Comparison of ENCODE assay signal across 1 cellular context in the genomic region with DNA sequence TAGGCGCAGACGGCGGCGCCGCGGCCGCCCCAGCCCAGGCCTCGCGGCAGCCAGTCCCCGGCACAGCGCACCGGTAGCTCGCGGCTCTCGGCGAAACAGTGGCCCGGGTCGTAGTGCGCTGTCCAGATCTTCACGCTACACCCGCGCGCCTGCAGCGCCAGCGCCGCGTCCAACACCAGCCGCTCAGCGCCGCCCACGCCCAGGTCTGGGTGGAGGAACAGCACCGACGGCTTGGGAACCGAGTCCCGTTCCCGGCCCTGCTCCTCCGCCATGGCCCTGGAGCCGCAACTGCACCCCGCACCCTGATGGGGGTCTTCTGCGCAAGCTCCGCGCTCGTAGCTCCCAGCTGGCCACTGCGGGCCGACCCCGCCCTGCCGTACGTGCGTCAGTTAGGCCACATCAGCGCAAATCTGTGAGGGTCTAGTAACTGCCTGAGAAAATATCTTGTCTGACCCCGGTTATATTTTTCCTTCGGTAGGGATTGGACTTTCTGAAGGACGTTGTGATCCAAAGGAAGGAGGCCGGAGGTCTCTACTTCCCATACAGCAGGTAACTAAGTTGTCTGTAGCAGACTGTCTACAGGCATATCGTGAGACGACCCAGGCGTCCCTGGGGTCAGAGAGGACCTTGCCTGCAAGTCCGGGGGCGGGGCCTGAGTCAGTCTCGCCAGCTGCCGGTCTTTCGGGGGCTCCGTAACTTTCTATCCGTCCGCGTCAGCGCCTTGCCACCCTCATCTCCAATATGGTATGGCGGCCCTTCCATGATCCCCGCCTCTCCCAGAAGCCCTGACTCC.
TF ChIP-seq lines count a peak whose summit lies in the region.

A gene with protein sequence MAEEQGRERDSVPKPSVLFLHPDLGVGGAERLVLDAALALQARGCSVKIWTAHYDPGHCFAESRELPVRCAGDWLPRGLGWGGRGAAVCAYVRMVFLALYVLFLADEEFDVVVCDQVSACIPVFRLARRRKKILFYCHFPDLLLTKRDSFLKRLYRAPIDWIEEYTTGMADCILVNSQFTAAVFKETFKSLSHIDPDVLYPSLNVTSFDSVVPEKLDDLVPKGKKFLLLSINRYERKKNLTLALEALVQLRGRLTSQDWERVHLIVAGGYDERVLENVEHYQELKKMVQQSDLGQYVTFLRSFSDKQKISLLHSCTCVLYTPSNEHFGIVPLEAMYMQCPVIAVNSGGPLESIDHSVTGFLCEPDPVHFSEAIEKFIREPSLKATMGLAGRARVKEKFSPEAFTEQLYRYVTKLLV (minus strand): TSS at position 320 of the 793 bp plus-strand sequence. CDS start 48 bp downstream, at position 272.
A gene (plus strand): TSS at position 660 of the 793 bp plus-strand sequence. CDS start 82 bp downstream, at position 742.

TF ChIP-seq in HepG2, 621 proteins besides CTCF, POLR2A, EP300 and RAD21 (continued from another document and continues in another):
- TF ChIP-seq, protein P1, sequence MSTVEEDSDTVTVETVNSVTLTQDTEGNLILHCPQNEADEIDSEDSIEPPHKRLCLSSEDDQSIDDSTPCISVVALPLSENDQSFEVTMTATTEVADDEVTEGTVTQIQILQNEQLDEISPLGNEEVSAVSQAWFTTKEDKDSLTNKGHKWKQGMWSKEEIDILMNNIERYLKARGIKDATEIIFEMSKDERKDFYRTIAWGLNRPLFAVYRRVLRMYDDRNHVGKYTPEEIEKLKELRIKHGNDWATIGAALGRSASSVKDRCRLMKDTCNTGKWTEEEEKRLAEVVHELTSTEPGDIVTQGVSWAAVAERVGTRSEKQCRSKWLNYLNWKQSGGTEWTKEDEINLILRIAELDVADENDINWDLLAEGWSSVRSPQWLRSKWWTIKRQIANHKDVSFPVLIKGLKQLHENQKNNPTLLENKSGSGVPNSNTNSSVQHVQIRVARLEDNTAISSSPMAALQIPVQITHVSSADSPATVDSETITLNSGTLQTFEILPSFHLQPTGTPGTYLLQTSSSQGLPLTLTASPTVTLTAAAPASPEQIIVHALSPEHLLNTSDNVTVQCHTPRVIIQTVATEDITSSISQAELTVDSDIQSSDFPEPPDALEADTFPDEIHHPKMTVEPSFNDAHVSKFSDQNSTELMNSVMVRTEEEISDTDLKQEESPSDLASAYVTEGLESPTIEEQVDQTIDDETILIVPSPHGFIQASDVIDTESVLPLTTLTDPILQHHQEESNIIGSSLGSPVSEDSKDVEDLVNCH (CRISPR knock-in tag; IDR thresholded peaks at IDR 0.05), result no peak
- TF ChIP-seq, protein P2, sequence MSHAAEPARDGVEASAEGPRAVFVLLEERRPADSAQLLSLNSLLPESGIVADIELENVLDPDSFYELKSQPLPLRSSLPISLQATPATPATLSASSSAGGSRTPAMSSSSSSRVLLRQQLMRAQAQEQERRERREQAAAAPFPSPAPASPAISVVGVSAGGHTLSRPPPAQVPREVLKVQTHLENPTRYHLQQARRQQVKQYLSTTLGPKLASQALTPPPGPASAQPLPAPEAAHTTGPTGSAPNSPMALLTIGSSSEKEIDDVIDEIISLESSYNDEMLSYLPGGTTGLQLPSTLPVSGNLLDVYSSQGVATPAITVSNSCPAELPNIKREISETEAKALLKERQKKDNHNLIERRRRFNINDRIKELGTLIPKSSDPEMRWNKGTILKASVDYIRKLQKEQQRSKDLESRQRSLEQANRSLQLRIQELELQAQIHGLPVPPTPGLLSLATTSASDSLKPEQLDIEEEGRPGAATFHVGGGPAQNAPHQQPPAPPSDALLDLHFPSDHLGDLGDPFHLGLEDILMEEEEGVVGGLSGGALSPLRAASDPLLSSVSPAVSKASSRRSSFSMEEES (CRISPR knock-in tag; IDR thresholded peaks at IDR 0.05), result no peak
- TF ChIP-seq MLLT10 (CRISPR knock-in tag; IDR thresholded peaks at IDR 0.05) (no peak), CAMTA2 (CRISPR knock-in tag; IDR thresholded peaks at IDR 0.05; ENCODE audit: borderline replicate concordance) (no peak), MAF1 (CRISPR knock-in tag; IDR thresholded peaks at IDR 0.05; ENCODE audit: borderline replicate concordance) (no peak; the same call in 1 of the 2 replicates), NFE2L1 (CRISPR knock-in tag; IDR thresholded peaks at IDR 0.05; ENCODE audit: borderline replicate concordance) (no peak), GATAD1 (CRISPR knock-in tag; IDR thresholded peaks at IDR 0.05) (peak; percentile 88), STAT5B (CRISPR knock-in tag; IDR thresholded peaks at IDR 0.05) (no peak), PRPF4 (IDR thresholded peaks at IDR 0.05; ENCODE audit: low read depth, low read length, poor library complexity, severe bottlenecking) (no peak), WIZ (CRISPR knock-in tag; IDR thresholded peaks at IDR 0.05) (peak; percentile 60; the same call in 1 of the 2 replicates), ZNF776 (CRISPR knock-in tag; IDR thresholded peaks at IDR 0.05) (peak; percentile 91; the same call in 1 of the 2 replicates), ZNF749 (CRISPR knock-in tag; IDR thresholded peaks at IDR 0.05; ENCODE audit: borderline replicate concordance) (peak; percentile 43; the same call in 1 of the 2 replicates), NFYB (CRISPR knock-in tag; IDR thresholded peaks at IDR 0.05) (peak; percentile 50; the same call in 1 of the 2 replicates), SRF (IDR thresholded peaks at IDR 0.05; ENCODE audit: low read depth, low read length) (no peak), HCFC1 (IDR thresholded peaks at IDR 0.05; ENCODE audit: low read depth, low read length) (no peak), NPAS2 (CRISPR knock-in tag; IDR thresholded peaks at IDR 0.05; ENCODE audit: borderline replicate concordance) (no peak), DR1 (CRISPR knock-in tag; IDR thresholded peaks at IDR 0.05) (peak; percentile 73; the same call in 1 of the 2 replicates), ZBTB1 (CRISPR knock-in tag; IDR thresholded peaks at IDR 0.05; ENCODE audit: borderline replicate concordance) (no peak), MIER3 (CRISPR knock-in tag; IDR thresholded peaks at IDR 0.05; ENCODE audit: borderline replicate concordance) (0 out of 2 replicates have a peak, but pooled peaks have one; percentile 16), ZNF446 (CRISPR knock-in tag; IDR thresholded peaks at IDR 0.05) (no peak), BCL6 (CRISPR knock-in tag; IDR thresholded peaks at IDR 0.05) (no peak), NR2F2 (IDR thresholded peaks at IDR 0.05; ENCODE audit: borderline replicate concordance, low read depth) (no peak)
- TF ChIP-seq, protein P3, sequence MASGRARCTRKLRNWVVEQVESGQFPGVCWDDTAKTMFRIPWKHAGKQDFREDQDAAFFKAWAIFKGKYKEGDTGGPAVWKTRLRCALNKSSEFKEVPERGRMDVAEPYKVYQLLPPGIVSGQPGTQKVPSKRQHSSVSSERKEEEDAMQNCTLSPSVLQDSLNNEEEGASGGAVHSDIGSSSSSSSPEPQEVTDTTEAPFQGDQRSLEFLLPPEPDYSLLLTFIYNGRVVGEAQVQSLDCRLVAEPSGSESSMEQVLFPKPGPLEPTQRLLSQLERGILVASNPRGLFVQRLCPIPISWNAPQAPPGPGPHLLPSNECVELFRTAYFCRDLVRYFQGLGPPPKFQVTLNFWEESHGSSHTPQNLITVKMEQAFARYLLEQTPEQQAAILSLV (CRISPR knock-in tag; IDR thresholded peaks at IDR 0.05; ENCODE audit: borderline replicate concordance), result peak; percentile 70; the same call in 1 of the 2 replicates
- TF ChIP-seq, protein P4, sequence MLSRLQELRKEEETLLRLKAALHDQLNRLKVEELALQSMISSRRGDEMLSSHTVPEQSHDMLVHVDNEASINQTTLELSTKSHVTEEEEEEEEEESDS (CRISPR knock-in tag; IDR thresholded peaks at IDR 0.05; ENCODE audit: borderline replicate concordance), result peak; percentile 29; the same call in 1 of the 2 replicates
- TF ChIP-seq, protein P5, sequence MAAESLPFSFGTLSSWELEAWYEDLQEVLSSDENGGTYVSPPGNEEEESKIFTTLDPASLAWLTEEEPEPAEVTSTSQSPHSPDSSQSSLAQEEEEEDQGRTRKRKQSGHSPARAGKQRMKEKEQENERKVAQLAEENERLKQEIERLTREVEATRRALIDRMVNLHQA (CRISPR knock-in tag; IDR thresholded peaks at IDR 0.05), result no peak
- TF ChIP-seq, protein P6, sequence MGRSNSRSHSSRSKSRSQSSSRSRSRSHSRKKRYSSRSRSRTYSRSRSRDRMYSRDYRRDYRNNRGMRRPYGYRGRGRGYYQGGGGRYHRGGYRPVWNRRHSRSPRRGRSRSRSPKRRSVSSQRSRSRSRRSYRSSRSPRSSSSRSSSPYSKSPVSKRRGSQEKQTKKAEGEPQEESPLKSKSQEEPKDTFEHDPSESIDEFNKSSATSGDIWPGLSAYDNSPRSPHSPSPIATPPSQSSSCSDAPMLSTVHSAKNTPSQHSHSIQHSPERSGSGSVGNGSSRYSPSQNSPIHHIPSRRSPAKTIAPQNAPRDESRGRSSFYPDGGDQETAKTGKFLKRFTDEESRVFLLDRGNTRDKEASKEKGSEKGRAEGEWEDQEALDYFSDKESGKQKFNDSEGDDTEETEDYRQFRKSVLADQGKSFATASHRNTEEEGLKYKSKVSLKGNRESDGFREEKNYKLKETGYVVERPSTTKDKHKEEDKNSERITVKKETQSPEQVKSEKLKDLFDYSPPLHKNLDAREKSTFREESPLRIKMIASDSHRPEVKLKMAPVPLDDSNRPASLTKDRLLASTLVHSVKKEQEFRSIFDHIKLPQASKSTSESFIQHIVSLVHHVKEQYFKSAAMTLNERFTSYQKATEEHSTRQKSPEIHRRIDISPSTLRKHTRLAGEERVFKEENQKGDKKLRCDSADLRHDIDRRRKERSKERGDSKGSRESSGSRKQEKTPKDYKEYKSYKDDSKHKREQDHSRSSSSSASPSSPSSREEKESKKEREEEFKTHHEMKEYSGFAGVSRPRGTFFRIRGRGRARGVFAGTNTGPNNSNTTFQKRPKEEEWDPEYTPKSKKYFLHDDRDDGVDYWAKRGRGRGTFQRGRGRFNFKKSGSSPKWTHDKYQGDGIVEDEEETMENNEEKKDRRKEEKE (IDR thresholded peaks at IDR 0.05), result no peak
- TF ChIP-seq, protein P7, sequence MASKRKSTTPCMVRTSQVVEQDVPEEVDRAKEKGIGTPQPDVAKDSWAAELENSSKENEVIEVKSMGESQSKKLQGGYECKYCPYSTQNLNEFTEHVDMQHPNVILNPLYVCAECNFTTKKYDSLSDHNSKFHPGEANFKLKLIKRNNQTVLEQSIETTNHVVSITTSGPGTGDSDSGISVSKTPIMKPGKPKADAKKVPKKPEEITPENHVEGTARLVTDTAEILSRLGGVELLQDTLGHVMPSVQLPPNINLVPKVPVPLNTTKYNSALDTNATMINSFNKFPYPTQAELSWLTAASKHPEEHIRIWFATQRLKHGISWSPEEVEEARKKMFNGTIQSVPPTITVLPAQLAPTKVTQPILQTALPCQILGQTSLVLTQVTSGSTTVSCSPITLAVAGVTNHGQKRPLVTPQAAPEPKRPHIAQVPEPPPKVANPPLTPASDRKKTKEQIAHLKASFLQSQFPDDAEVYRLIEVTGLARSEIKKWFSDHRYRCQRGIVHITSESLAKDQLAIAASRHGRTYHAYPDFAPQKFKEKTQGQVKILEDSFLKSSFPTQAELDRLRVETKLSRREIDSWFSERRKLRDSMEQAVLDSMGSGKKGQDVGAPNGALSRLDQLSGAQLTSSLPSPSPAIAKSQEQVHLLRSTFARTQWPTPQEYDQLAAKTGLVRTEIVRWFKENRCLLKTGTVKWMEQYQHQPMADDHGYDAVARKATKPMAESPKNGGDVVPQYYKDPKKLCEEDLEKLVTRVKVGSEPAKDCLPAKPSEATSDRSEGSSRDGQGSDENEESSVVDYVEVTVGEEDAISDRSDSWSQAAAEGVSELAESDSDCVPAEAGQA (IDR thresholded peaks at IDR 0.05; ENCODE audit: low read depth), result no peak
- TF ChIP-seq, protein P7 (CRISPR knock-in tag; IDR thresholded peaks at IDR 0.05; ENCODE audit: borderline replicate concordance), result no peak; the same call in 1 of the 2 replicates
- TF ChIP-seq, protein P8, sequence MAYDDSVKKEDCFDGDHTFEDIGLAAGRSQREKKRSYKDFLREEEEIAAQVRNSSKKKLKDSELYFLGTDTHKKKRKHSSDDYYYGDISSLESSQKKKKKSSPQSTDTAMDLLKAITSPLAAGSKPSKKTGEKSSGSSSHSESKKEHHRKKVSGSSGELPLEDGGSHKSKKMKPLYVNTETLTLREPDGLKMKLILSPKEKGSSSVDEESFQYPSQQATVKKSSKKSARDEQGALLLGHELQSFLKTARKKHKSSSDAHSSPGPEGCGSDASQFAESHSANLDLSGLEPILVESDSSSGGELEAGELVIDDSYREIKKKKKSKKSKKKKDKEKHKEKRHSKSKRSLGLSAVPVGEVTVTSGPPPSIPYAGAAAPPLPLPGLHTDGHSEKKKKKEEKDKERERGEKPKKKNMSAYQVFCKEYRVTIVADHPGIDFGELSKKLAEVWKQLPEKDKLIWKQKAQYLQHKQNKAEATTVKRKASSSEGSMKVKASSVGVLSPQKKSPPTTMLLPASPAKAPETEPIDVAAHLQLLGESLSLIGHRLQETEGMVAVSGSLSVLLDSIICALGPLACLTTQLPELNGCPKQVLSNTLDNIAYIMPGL (CRISPR knock-in tag; IDR thresholded peaks at IDR 0.05; ENCODE audit: borderline replicate concordance in 1 of 2, low read depth in 1 of 2), result peak; percentile 17 to 81; a peak in 3 of 4 replicates
- TF ChIP-seq, protein P9, sequence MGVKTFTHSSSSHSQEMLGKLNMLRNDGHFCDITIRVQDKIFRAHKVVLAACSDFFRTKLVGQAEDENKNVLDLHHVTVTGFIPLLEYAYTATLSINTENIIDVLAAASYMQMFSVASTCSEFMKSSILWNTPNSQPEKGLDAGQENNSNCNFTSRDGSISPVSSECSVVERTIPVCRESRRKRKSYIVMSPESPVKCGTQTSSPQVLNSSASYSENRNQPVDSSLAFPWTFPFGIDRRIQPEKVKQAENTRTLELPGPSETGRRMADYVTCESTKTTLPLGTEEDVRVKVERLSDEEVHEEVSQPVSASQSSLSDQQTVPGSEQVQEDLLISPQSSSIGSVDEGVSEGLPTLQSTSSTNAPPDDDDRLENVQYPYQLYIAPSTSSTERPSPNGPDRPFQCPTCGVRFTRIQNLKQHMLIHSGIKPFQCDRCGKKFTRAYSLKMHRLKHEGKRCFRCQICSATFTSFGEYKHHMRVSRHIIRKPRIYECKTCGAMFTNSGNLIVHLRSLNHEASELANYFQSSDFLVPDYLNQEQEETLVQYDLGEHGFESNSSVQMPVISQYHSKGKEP (CRISPR knock-in tag; IDR thresholded peaks at IDR 0.05), result no peak
- TF ChIP-seq, protein P10, sequence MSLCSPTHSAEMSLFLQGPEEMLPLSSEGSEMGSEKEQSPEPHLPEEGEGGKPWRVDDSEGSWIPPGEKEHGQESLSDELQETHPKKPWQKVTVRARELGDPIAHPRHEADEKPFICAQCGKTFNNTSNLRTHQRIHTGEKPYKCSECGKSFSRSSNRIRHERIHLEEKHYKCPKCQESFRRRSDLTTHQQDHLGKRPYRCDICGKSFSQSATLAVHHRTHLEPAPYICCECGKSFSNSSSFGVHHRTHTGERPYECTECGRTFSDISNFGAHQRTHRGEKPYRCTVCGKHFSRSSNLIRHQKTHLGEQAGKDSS (CRISPR knock-in tag; IDR thresholded peaks at IDR 0.05; ENCODE audit: borderline replicate concordance, low read depth), result no peak; the same call in 1 of the 2 replicates
